Comparison of ENCODE assay signal across 17 cellular contexts in genomic region chr20:50547956-50548355, GRCh38. TPM values are rescaled to one million over a fixed set of nuclear protein-coding genes. Genes with fewer than 3 reads are reported as not detected.
DNase-seq lines count a peak whose midpoint lies in the region; ATAC-seq and TF ChIP-seq lines count a peak whose summit lies in the region.
"Had no signal": no experiment of that assay in that cellular context is flagged by ENCODE, and none has a peak within 500 bp of the region (broad histone marks: within the 10 kb centered on the region; RNA-seq: fewer than 3 reads in every experiment).

No MANE protein-coding gene starts in this region.

- H3K36me3 Mint-ChIP-seq in activated naive CD4-positive, alpha-beta T cell treated with anti-CD3 and anti-CD28 coated beads, Interleukin-2, amount 50 U/mL, for 24 hours = peaks cover 14% of the 10 kb centered on the region
- H3K36me3 Mint-ChIP-seq in activated B cell treated with CpG ODN at 0.5 μM for 24 hours (ENCODE audit: low read depth) (peaks cover 61% of the 10 kb centered on the region), immature natural killer cell (peaks cover 0 to 6% (median 0%) of the 10 kb centered on the region in 3 donors)

- intact Hi-C loops in activated B cell treated with CpG ODN at 0.5 μM for 24 hours (cut with micrococcal nuclease) = loop anchor here (2.0 kb wide), 1 partner anchor 13 kb away; no protein-coding TSS in a partner anchor

- no peaks in the 10 kb centered on the region for H3K27me3 Mint-ChIP-seq in activated naive CD4-positive, alpha-beta T cell treated with anti-CD3 and anti-CD28 coated beads, Interleukin-2, amount 50 U/mL, for 24 hours
- H3K27me3 Mint-ChIP-seq in activated B cell treated with CpG ODN at 0.5 μM for 24 hours (no peaks in the 10 kb centered on the region), immature natural killer cell (ENCODE audit: low read depth in 3 of 3) (peaks cover 0 to 5% (median 2%) of the 10 kb centered on the region in 3 donors)

- H3K9me3 Mint-ChIP-seq in activated naive CD4-positive, alpha-beta T cell treated with anti-CD3 and anti-CD28 coated beads, Interleukin-2, amount 50 U/mL, for 24 hours = no peaks in the 10 kb centered on the region
- H3K9me3 Mint-ChIP-seq in activated B cell treated with CpG ODN at 0.5 μM for 24 hours = no peaks in the 10 kb centered on the region
- H3K9me3 Mint-ChIP-seq in immature natural killer cell = no peaks in the 10 kb centered on the region

- ATAC-seq in activated B cell treated with CpG ODN at 0.5 μM for 24 hours (ENCODE audit: low read depth) (no peak), HG02610 (IDR thresholded peaks at IDR 0.05; ENCODE audit: unreplicated experiment) (no peak), HG02973 (IDR thresholded peaks at IDR 0.05; ENCODE audit: unreplicated experiment) (no peak)
- ATAC-seq: Right ventricle myocardium inferior had no signal

- H3K27ac Mint-ChIP-seq in activated naive CD4-positive, alpha-beta T cell treated with anti-CD3 and anti-CD28 coated beads, Interleukin-2, amount 50 U/mL, for 24 hours = peak overlapping the region; percentile 84
- H3K27ac Mint-ChIP-seq in activated B cell treated with CpG ODN at 0.5 μM for 24 hours (peak overlapping the region; percentile 85), immature natural killer cell (peak overlapping the region in 4 of 6 donors; percentile 10 to 76 (median 27))

- DNase-seq in activated naive CD4-positive, alpha-beta T cell treated with anti-CD3 and anti-CD28 coated beads, Interleukin-2, amount 50 U/mL, for 16 hours = no peak
- DNase-seq in activated B cell treated with CpG ODN at 0.5 μM for 24 hours (no peak), immature natural killer cell (no peak), HT-29 (ENCODE audit: low spot score) (no peak)
- DNase-seq: activated CD4-positive, CD25-positive, alpha-beta regulatory T cell; central memory CD4-positive, alpha-beta T cell; KBM-7; NCI-H1105; NCI-H2107; NCI-H526; nucleus accumbens; retina; stimulated activated naive CD4-positive, alpha-beta T cell had no signal

- no peak for TF ChIP-seq CTCF in activated B cell treated with CpG ODN at 0.5 μM for 24 hours (IDR thresholded peaks at IDR 0.05)

- CTCF ChIA-PET in activated B cell treated with CpG ODN at 0.5 μM for 24 hours (lab: Charles Lee) = interaction anchor here (0.8 to 1.6 kb wide), 3 partner anchors 22 to 42 kb away, joined by 3 to 8 read pairs (median 3); no protein-coding TSS in a partner anchor

- peaks cover 45% of the 10 kb centered on the region for H3K4me1 Mint-ChIP-seq in activated naive CD4-positive, alpha-beta T cell treated with anti-CD3 and anti-CD28 coated beads, Interleukin-2, amount 50 U/mL, for 24 hours
- H3K4me1 Mint-ChIP-seq in activated B cell treated with CpG ODN at 0.5 μM for 24 hours (peaks cover 64% of the 10 kb centered on the region), immature natural killer cell (peaks cover 49 to 67% of the 10 kb centered on the region in 2 donors)

- H3K4me3 Mint-ChIP-seq in activated naive CD4-positive, alpha-beta T cell treated with anti-CD3 and anti-CD28 coated beads, Interleukin-2, amount 50 U/mL, for 24 hours = peak overlapping the region; percentile 20
- peak overlapping the region; percentile 50 for H3K4me3 Mint-ChIP-seq in activated B cell treated with CpG ODN at 0.5 μM for 24 hours
- peak overlapping the region in 1 of 5 donors; percentile 42 for H3K4me3 Mint-ChIP-seq in immature natural killer cell

- POLR2A ChIA-PET in activated B cell treated with CpG ODN at 0.5 μM for 24 hours (lab: Charles Lee) = interaction anchor here (0.8 to 61.9 kb wide), 6 partner anchors 9 to 34 kb away, joined by 3 to 1679 read pairs (median 14); partner anchors contain the start of gene PTPN1

RNA-seq across cellular contexts. Expression of gene PTPN1, which starts 37.8 kb away (rescaled TPM):
- 212 and 227 TPM in 2 replicates for total RNA-seq in activated B cell treated with CpG ODN at 0.5 μM for 24 hours
- 10 to 100 TPM; 18.4 to 38.3 (median 19.4) TPM for polyA plus RNA-seq in immature natural killer cell
- total RNA-seq in HT-29 (2014; rRNA removed; shearing (Covaris generic)) = 36.6 and 37.5 TPM in 2 replicates

Comparison
In these comparisons a context has a peak if more than half of its experiments do, and no peak if none do; other contexts are left out.
1. H3K27ac Mint-ChIP-seq: peak in every context shown above with its lines; median percentile 85 in activated B cell treated with CpG ODN at 0.5 μM for 24 hours; 84 in activated naive CD4-positive, alpha-beta T cell treated with anti-CD3 and anti-CD28 coated beads, Interleukin-2, amount 50 U/mL, for 24 hours; 27 in immature natural killer cell.